In genomic region chr2:72115361-72116080, GRCh38 we compare ENCODE assay signal across 8 cellular contexts. TPM values are rescaled to one million over a fixed set of nuclear protein-coding genes. Genes with fewer than 3 reads are reported as not detected.
DNase-seq lines count a peak whose midpoint lies in the region; ATAC-seq and TF ChIP-seq lines count a peak whose summit lies in the region.

No MANE protein-coding gene starts in this region.

- H3K27ac ChIP-seq in left ventricle myocardium inferior (replicated peaks) (no peak overlapping the region), vagina (peak overlapping the region; percentile 65)

- H3K27me3 ChIP-seq in left ventricle myocardium inferior (ENCODE audit: low read depth) (peaks cover 31% of the 10 kb centered on the region), vagina (no peaks in the 10 kb centered on the region)

- ATAC-seq in Right ventricle myocardium inferior (peak; percentile 73), GM21576 (IDR thresholded peaks at IDR 0.05; ENCODE audit: unreplicated experiment) (no peak)

- no peak for TF ChIP-seq POLR2A in vagina (IDR thresholded peaks at IDR 0.05)

- no peaks in the 10 kb centered on the region for H3K36me3 ChIP-seq in left ventricle myocardium inferior
- H3K36me3 ChIP-seq in vagina: no peaks in the 10 kb centered on the region

- H3K4me3 ChIP-seq in left ventricle myocardium inferior: no peak overlapping the region
- H3K4me3 ChIP-seq in vagina: no peak overlapping the region

- H3K9me3 ChIP-seq in left ventricle myocardium inferior (replicated peaks) (no peaks in the 10 kb centered on the region), vagina (no peaks in the 10 kb centered on the region)

- DNase-seq in Right ventricle myocardium inferior (ENCODE audit: missing footprints) (no peak), left ventricle myocardium inferior (no peak), astrocyte of the hippocampus (ENCODE audit: low read depth, low spot score) (peak; percentile 97), iris pigment epithelial cell (ENCODE audit: low read depth) (peak; percentile 88), vagina (ENCODE audit: extremely low spot score in 2 of 2) (peak; percentile 90 to 93), cerebellar nuclear complex (lab: John Stamatoyannopoulos, UW) (no peak), NCI-H187 (lab: John Stamatoyannopoulos, UW) (no peak)

- H3K4me1 ChIP-seq in left ventricle myocardium inferior (no peaks in the 10 kb centered on the region), vagina (peaks cover 16% of the 10 kb centered on the region)

- TF ChIP-seq CTCF in left ventricle myocardium inferior (IDR thresholded peaks at IDR 0.05; ENCODE audit: borderline replicate concordance): no peak
- TF ChIP-seq CTCF in vagina (IDR thresholded peaks at IDR 0.05): no peak

- intact Hi-C loops in Right ventricle myocardium inferior (cut with DNase I): no loop called here
- intact Hi-C loops in left ventricle myocardium inferior (cut with micrococcal nuclease): no loop called here
- intact Hi-C loops in vagina (cut with DNase I): no loop called here

RNA-seq across cellular contexts. Expression of gene CYP26B1, which starts 32.1 kb away (rescaled TPM):
- 5.4 TPM for total RNA-seq in Right ventricle myocardium inferior
- 1.5 TPM for total RNA-seq in left ventricle myocardium inferior
- total RNA-seq in vagina: 6.9 TPM

Comparison
In these comparisons a context has a peak if more than half of its experiments do, and no peak if none do; other contexts are left out.
1. DNase-seq: peak in astrocyte of the hippocampus (single experiment), iris pigment epithelial cell (single experiment) and vagina (2 of 2); none in Right ventricle myocardium inferior (single experiment), left ventricle myocardium inferior (single experiment), cerebellar nuclear complex (0 of 2) and NCI-H187 (0 of 2).